In the genomic region with DNA sequence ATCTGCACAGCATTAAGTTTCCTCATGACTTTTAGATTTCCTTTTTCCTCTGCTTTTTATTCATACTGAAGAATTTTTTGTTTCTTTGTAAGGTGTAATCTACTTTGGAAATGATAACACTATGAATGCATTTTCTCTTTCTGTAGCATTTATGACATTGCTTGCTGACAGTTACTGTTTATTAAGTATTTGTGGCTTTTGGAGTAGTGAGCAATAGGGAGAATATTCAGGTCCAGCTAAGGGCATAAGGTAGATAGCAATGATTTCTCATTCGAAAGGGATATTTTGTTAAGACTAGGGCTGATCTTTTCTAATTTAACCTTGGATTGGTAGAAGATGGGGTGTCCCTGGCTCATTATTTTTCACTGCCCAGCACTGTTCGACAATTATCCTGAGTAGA, we compare ENCODE assay signal across 1 cellular context.
TF ChIP-seq lines count a peak whose summit lies in the region.

No MANE protein-coding gene starts in this region.

TF ChIP-seq in IMR-90, 13 proteins besides CTCF, POLR2A, EP300 and RAD21:
- TF ChIP-seq FOS (IDR thresholded peaks at IDR 0.05; ENCODE audit: low read depth, low read length) (no peak), SMC3 (IDR thresholded peaks at IDR 0.05; ENCODE audit: low read depth, low read length) (no peak), MAZ (IDR thresholded peaks at IDR 0.05; ENCODE audit: borderline replicate concordance, low read depth, low read length) (no peak), CEBPB (IDR thresholded peaks at IDR 0.05; ENCODE audit: low read depth, low read length) (no peak)
- TF ChIP-seq, protein P1, sequence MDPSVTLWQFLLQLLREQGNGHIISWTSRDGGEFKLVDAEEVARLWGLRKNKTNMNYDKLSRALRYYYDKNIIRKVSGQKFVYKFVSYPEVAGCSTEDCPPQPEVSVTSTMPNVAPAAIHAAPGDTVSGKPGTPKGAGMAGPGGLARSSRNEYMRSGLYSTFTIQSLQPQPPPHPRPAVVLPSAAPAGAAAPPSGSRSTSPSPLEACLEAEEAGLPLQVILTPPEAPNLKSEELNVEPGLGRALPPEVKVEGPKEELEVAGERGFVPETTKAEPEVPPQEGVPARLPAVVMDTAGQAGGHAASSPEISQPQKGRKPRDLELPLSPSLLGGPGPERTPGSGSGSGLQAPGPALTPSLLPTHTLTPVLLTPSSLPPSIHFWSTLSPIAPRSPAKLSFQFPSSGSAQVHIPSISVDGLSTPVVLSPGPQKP (IDR thresholded peaks at IDR 0.05; ENCODE audit: borderline replicate concordance, low read depth, low read length): no peak
